16 cellular contexts compared by ENCODE assay signal in genomic region chr12:9325513-9325912, GRCh38.
A peak's percentile ranks its signal among the peaks of the same experiment; 100 is the strongest.
DNase-seq lines count a peak whose midpoint lies in the region; ATAC-seq and TF ChIP-seq lines count a peak whose summit lies in the region.
"Had no signal": no experiment of that assay in that cellular context is flagged by ENCODE, and none has a peak within 500 bp of the region (broad histone marks: within the 10 kb centered on the region; RNA-seq: fewer than 3 reads in every experiment).

No MANE protein-coding gene starts in this region.

- H3K4me1 Mint-ChIP-seq in nephron, result peaks cover 34% of the 10 kb centered on the region
- H3K4me1 Mint-ChIP-seq in activated naive CD8-positive, alpha-beta T cell treated with anti-CD3 and anti-CD28 coated beads for 36 hours, result peaks cover 19% of the 10 kb centered on the region

- no peak overlapping the region for H3K9ac ChIP-seq in adipocyte (ENCODE audit: low read length)
- H3K9ac ChIP-seq: BLaER1 had no signal

- H3K36me3 Mint-ChIP-seq in nephron (ENCODE audit: low read depth), result no peaks in the 10 kb centered on the region
- H3K36me3 Mint-ChIP-seq in activated naive CD8-positive, alpha-beta T cell treated with anti-CD3 and anti-CD28 coated beads for 36 hours, result peaks cover 14% of the 10 kb centered on the region
- H3K36me3 Mint-ChIP-seq: CD4-positive, alpha-beta memory T cell had no signal

- DNase-seq in adipocyte (ENCODE audit: low read depth) (no peak), left lung (no peak), sciatic nerve (ENCODE audit: low spot score) (no peak), T-helper 1 cell (no peak), mucosa of gallbladder (ENCODE audit: low spot score) (no peak)
- no peak for DNase-seq in activated naive CD8-positive, alpha-beta T cell treated with anti-CD3 and anti-CD28 coated beads for 36 hours
- DNase-seq: 8988T; CD4-positive, alpha-beta memory T cell; DMS153; DMS79; GDM1 had no signal

- H3K36me3 ChIP-seq in adipocyte (ENCODE audit: control insufficient read depth, insufficient read depth, low read length, severe bottlenecking), result no peaks in the 10 kb centered on the region
- H3K36me3 ChIP-seq in left lung, result no peaks in the 10 kb centered on the region
- H3K36me3 ChIP-seq: BLaER1, HAP-1 had no signal

- peaks cover 19% of the 10 kb centered on the region for H3K27me3 ChIP-seq in adipocyte (replicated peaks; ENCODE audit: control insufficient read depth, insufficient read depth, low read length)
- no peaks in the 10 kb centered on the region for H3K27me3 ChIP-seq in left lung
- H3K27me3 ChIP-seq: BLaER1 had no signal

- intact Hi-C loops in left lung (cut with DNase I) (no loop called here), sciatic nerve (cut with DNase I) (no loop called here)

- TF ChIP-seq CTCF in left lung (IDR thresholded peaks at IDR 0.05), result no peak
- no peak for TF ChIP-seq CTCF in nephron (IDR thresholded peaks at IDR 0.05; ENCODE audit: unreplicated experiment in 3 of 3)

- H3K4me3 ChIP-seq in adipocyte (ENCODE audit: low read length) (peak overlapping the region; percentile 33), left lung (no peak overlapping the region)
- H3K4me3 ChIP-seq: BLaER1, HAP-1 had no signal

- peak overlapping the region in 1 of 3 experiments; percentile 12 for H3K4me3 Mint-ChIP-seq in nephron
- no peak overlapping the region for H3K4me3 Mint-ChIP-seq in activated naive CD8-positive, alpha-beta T cell treated with anti-CD3 and anti-CD28 coated beads for 36 hours
- H3K4me3 Mint-ChIP-seq: CD14-positive monocyte; CD4-positive, alpha-beta memory T cell had no signal

- peak overlapping the region; percentile 33 to 64 for H3K27ac ChIP-seq in left lung
- H3K27ac ChIP-seq: BLaER1 had no signal

- H3K9me3 ChIP-seq in adipocyte (ENCODE audit: control insufficient read depth, low read length), result no peaks in the 10 kb centered on the region
- H3K9me3 ChIP-seq in left lung, result no peaks in the 10 kb centered on the region
- H3K9me3 ChIP-seq: BLaER1, HAP-1 had no signal

- peak; percentile 40 for ATAC-seq in left lung
- ATAC-seq in sciatic nerve, result peak; percentile 39
- ATAC-seq in HG02623 (IDR thresholded peaks at IDR 0.05; ENCODE audit: unreplicated experiment), result no peak

- H3K27me3 Mint-ChIP-seq in nephron (ENCODE audit: low read depth), result peaks cover 13% of the 10 kb centered on the region
- no peaks in the 10 kb centered on the region for H3K27me3 Mint-ChIP-seq in activated naive CD8-positive, alpha-beta T cell treated with anti-CD3 and anti-CD28 coated beads for 36 hours
- H3K27me3 Mint-ChIP-seq: CD4-positive, alpha-beta memory T cell had no signal

- H3K4me1 ChIP-seq in adipocyte (ENCODE audit: control insufficient read depth, insufficient read depth, low read length) (peaks cover 2% of the 10 kb centered on the region), left lung (no peaks in the 10 kb centered on the region)
- H3K4me1 ChIP-seq: HAP-1 had no signal

- peak overlapping the region; percentile 29 to 48 (median 32) for H3K27ac Mint-ChIP-seq in nephron
- H3K27ac Mint-ChIP-seq in activated naive CD8-positive, alpha-beta T cell treated with anti-CD3 and anti-CD28 coated beads for 36 hours, result no peak overlapping the region
- H3K27ac Mint-ChIP-seq: CD14-positive monocyte had no signal

- H3K9me3 Mint-ChIP-seq in nephron, result no peaks in the 10 kb centered on the region
- H3K9me3 Mint-ChIP-seq in activated naive CD8-positive, alpha-beta T cell treated with anti-CD3 and anti-CD28 coated beads for 36 hours, result no peaks in the 10 kb centered on the region
- H3K9me3 Mint-ChIP-seq: CD4-positive, alpha-beta memory T cell had no signal
